ENCODE assay signal across 8 cellular contexts in genomic region chr11:69301491-69302401, GRCh38. TPM values are rescaled to one million over a fixed set of nuclear protein-coding genes. Genes with fewer than 3 reads are reported as not detected.
A peak's percentile ranks its signal among the peaks of the same experiment; 100 is the strongest.
DNase-seq lines count a peak whose midpoint lies in the region; ATAC-seq, FAIRE-seq and TF ChIP-seq lines count a peak whose summit lies in the region.

No MANE protein-coding gene starts in this region.

- no peaks in the 10 kb centered on the region for H3K27me3 Mint-ChIP-seq in Calu3 (ENCODE audit: unreplicated experiment)

- H3K9ac ChIP-seq in mucosa of rectum (ENCODE audit: low read depth in 1 of 2, low read length in 2 of 2), result peak overlapping the region in 1 of 2 donors; percentile 40

- DNase-seq in Calu3 (peak; percentile 94), astrocyte of the spinal cord (ENCODE audit: low read depth, low spot score) (peak; percentile 81), SKM-1 treated with dmso at 0.1 percent for 144 hours (lab: John Stamatoyannopoulos, UW; ENCODE audit: unreplicated experiment) (no peak), GM12891 (ENCODE audit: insufficient read length, low spot score) (no peak)
- no peak for DNase-seq in activated CD4-positive, alpha-beta T cell treated with anti-CD3 and anti-CD28 coated beads for 1 hour

- peak overlapping the region; percentile 0 for H3K4me3 Mint-ChIP-seq in Calu3 (ENCODE audit: low read depth, unreplicated experiment)

- H3K9me3 Mint-ChIP-seq in Calu3 (ENCODE audit: low read depth, unreplicated experiment), result no peaks in the 10 kb centered on the region

- H3K27ac Mint-ChIP-seq in Calu3 (ENCODE audit: unreplicated experiment), result peak overlapping the region; percentile 98

- peaks cover 32 to 45% of the 10 kb centered on the region in 2 donors for H3K4me1 ChIP-seq in mucosa of rectum (ENCODE audit: control insufficient read depth in 2 of 2, insufficient read depth in 2 of 2, low read length in 2 of 2)

- intact Hi-C loops in Calu3 (cut with micrococcal nuclease; ENCODE audit: unreplicated experiment), result loop anchor here (1.0 kb wide), 1 partner anchor 340 kb away; the partner anchor contains the start of gene CCND1

- no peaks in the 10 kb centered on the region for H3K9me3 ChIP-seq in mucosa of rectum (ENCODE audit: control insufficient read depth in 2 of 2, low read length in 2 of 2)

- H3K36me3 Mint-ChIP-seq in Calu3 (ENCODE audit: insufficient read depth, unreplicated experiment), result peaks cover 90% of the 10 kb centered on the region

- TF ChIP-seq EP300 in Ishikawa (IDR thresholded peaks at IDR 0.05; ENCODE audit: borderline replicate concordance), result peak; percentile 100

- ATAC-seq in HG03045 (IDR thresholded peaks at IDR 0.05; ENCODE audit: unreplicated experiment), result no peak

- H3K4me3 ChIP-seq in astrocyte of the spinal cord (ENCODE audit: low read depth, low read length) (no peak overlapping the region), mucosa of rectum (ENCODE audit: low read length in 2 of 2) (no peak overlapping the region)

- H3K27ac ChIP-seq in mucosa of rectum (ENCODE audit: low read depth in 2 of 2, low read length in 2 of 2), result peak overlapping the region; percentile 45 to 62

- no peaks in the 10 kb centered on the region for H3K27me3 ChIP-seq in mucosa of rectum (ENCODE audit: control insufficient read depth in 2 of 2, insufficient read depth in 2 of 2, low read length in 2 of 2)

- peak; percentile 39 for TF ChIP-seq RAD21 in Ishikawa (IDR thresholded peaks at IDR 0.05; ENCODE audit: low read depth)

- no peaks in the 10 kb centered on the region for H3K36me3 ChIP-seq in mucosa of rectum (ENCODE audit: control insufficient read depth in 2 of 2, insufficient read depth in 2 of 2, low read length in 2 of 2)

- peaks cover 85% of the 10 kb centered on the region for H3K4me1 Mint-ChIP-seq in Calu3 (ENCODE audit: low read depth, unreplicated experiment)

- TF ChIP-seq CTCF in Calu3 (IDR thresholded peaks at IDR 0.05; ENCODE audit: unreplicated experiment), result no peak
- TF ChIP-seq CTCF in astrocyte of the spinal cord (IDR thresholded peaks at IDR 0.05; ENCODE audit: low read depth, low read length), result no peak

- CTCF ChIA-PET in Calu3 (lab: Charles Lee), result interaction anchor here (0.7 to 1.1 kb wide), 5 partner anchors 14 to 337 kb away, joined by 3 to 7 read pairs (median 3); no protein-coding TSS in a partner anchor

- TF ChIP-seq POLR2A in GM12891 (IDR thresholded peaks at IDR 0.05; ENCODE audit: low read depth, low read length), result no peak

- FAIRE-seq in GM12891 (lab: Jason Lieb, UNC), result no peak

- in situ Hi-C loops in astrocyte of the spinal cord (cut with HindIII; ENCODE audit: low sequenced_read_pairs), result no loop called here

- BruUV-seq in Calu3 (replicated peaks; lab: Mats Ljungman, UMichigan), result no TSS peak

TF ChIP-seq in Ishikawa, 13 proteins besides CTCF, POLR2A, EP300 and RAD21 (continues in another document):
- TF ChIP-seq CREB1 (IDR thresholded peaks at IDR 0.05; ENCODE audit: low read depth) (peak; percentile 51; the same call in 1 of the 2 replicates), NFIC (IDR thresholded peaks at IDR 0.05) (peak; percentile 100), EGR1 (IDR thresholded peaks at IDR 0.05) (peak; percentile 40; the same call in 1 of the 2 replicates), MAX (IDR thresholded peaks at IDR 0.05) (peak; percentile 97), CEBPB (IDR thresholded peaks at IDR 0.05) (peak; percentile 69; the same call in 1 of the 2 replicates), FOXM1 (IDR thresholded peaks at IDR 0.05; ENCODE audit: borderline replicate concordance, low read depth) (peak; percentile 99), YY1 (IDR thresholded peaks at IDR 0.05; ENCODE audit: low read depth) (peak; percentile 80), TAF1 (IDR thresholded peaks at IDR 0.05; ENCODE audit: low read depth) (peak; percentile 53; the same call in 1 of the 2 replicates), REST (IDR thresholded peaks at IDR 0.05; ENCODE audit: low read depth) (no peak)
- TF ChIP-seq, protein P1, sequence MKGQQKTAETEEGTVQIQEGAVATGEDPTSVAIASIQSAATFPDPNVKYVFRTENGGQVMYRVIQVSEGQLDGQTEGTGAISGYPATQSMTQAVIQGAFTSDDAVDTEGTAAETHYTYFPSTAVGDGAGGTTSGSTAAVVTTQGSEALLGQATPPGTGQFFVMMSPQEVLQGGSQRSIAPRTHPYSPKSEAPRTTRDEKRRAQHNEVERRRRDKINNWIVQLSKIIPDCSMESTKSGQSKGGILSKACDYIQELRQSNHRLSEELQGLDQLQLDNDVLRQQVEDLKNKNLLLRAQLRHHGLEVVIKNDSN (IDR thresholded peaks at IDR 0.05), result peak; percentile 51; the same call in 1 of the 2 replicates

TF ChIP-seq in GM12891, 5 proteins besides CTCF, POLR2A, EP300 and RAD21:
- TF ChIP-seq POLR2AphosphoS5 (IDR thresholded peaks at IDR 0.05; ENCODE audit: low read depth, low read length), result no peak
- TF ChIP-seq POU2F2 (IDR thresholded peaks at IDR 0.05; ENCODE audit: low read depth, low read length), result no peak
- TF ChIP-seq TAF1 (IDR thresholded peaks at IDR 0.05; ENCODE audit: low read depth, low read length), result no peak
- TF ChIP-seq PAX5 (IDR thresholded peaks at IDR 0.05; ENCODE audit: insufficient read depth, low read length, severe bottlenecking), result no peak
- TF ChIP-seq SPI1 (IDR thresholded peaks at IDR 0.05; ENCODE audit: low read depth, low read length), result no peak

RNA-seq across cellular contexts. Expression of gene MYEOV, which starts 7.8 kb away (rescaled TPM):
- 79.9 and 98.4 TPM in 2 replicates for total RNA-seq in Calu3 (2022)
- polyA plus RNA-seq in GM12891 (2012; ENCODE audit: low read depth, missing spikeins), result 2.3 TPM

Comparison
In these comparisons a context has a peak if more than half of its experiments do, and no peak if none do; other contexts are left out.
1. DNase-seq: peak in Calu3 (single experiment) and astrocyte of the spinal cord (single experiment); none in SKM-1 treated with dmso at 0.1 percent for 144 hours (single experiment), GM12891 (single experiment) and activated CD4-positive, alpha-beta T cell treated with anti-CD3 and anti-CD28 coated beads for 1 hour (single experiment).